ENCODE assay signal across 1 cellular context in the genomic region with DNA sequence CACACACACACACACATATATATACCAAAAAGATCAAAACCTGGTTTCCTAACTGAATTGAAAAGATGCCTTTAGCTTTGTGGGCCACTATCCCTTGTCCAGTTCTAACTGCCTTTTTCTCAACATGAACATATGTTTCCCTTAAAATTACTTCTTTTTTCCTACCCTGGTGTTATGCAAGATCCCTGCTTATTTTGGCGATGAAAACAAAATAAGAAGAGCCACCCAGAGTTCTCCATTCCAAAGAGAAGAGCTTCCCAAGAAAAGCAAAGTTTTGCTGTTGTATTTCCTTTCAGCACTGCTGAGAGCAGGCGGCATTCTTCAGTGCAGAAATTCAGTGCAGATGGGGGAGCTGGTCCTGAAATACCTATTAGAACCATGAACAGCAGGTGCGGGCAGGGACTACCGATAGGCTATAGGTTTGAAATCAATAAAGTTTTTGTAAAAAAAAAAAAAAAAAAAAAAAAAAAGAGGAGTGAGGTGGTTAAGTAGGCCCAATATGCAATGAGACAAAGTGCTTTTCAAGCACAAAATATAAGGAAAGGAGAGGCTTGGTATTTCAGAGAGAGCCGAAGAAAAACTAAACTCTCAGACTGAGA.
TF ChIP-seq lines count a peak whose summit lies in the region.

No MANE protein-coding gene starts in this region.

TF ChIP-seq in HepG2, 621 proteins besides CTCF, POLR2A, EP300 and RAD21 (continued from another document):
- TF ChIP-seq, protein P1, sequence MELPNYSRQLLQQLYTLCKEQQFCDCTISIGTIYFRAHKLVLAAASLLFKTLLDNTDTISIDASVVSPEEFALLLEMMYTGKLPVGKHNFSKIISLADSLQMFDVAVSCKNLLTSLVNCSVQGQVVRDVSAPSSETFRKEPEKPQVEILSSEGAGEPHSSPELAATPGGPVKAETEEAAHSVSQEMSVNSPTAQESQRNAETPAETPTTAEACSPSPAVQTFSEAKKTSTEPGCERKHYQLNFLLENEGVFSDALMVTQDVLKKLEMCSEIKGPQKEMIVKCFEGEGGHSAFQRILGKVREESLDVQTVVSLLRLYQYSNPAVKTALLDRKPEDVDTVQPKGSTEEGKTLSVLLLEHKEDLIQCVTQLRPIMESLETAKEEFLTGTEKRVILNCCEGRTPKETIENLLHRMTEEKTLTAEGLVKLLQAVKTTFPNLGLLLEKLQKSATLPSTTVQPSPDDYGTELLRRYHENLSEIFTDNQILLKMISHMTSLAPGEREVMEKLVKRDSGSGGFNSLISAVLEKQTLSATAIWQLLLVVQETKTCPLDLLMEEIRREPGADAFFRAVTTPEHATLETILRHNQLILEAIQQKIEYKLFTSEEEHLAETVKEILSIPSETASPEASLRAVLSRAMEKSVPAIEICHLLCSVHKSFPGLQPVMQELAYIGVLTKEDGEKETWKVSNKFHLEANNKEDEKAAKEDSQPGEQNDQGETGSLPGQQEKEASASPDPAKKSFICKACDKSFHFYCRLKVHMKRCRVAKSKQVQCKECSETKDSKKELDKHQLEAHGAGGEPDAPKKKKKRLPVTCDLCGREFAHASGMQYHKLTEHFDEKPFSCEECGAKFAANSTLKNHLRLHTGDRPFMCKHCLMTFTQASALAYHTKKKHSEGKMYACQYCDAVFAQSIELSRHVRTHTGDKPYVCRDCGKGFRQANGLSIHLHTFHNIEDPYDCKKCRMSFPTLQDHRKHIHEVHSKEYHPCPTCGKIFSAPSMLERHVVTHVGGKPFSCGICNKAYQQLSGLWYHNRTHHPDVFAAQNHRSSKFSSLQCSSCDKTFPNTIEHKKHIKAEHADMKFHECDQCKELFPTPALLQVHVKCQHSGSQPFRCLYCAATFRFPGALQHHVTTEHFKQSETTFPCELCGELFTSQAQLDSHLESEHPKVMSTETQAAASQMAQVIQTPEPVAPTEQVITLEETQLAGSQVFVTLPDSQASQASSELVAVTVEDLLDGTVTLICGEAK (IDR thresholded peaks at IDR 0.05), result peak; percentile 95
- TF ChIP-seq, protein P1 (CRISPR knock-in tag; IDR thresholded peaks at IDR 0.05), result peak; percentile 91
- TF ChIP-seq, protein P2, sequence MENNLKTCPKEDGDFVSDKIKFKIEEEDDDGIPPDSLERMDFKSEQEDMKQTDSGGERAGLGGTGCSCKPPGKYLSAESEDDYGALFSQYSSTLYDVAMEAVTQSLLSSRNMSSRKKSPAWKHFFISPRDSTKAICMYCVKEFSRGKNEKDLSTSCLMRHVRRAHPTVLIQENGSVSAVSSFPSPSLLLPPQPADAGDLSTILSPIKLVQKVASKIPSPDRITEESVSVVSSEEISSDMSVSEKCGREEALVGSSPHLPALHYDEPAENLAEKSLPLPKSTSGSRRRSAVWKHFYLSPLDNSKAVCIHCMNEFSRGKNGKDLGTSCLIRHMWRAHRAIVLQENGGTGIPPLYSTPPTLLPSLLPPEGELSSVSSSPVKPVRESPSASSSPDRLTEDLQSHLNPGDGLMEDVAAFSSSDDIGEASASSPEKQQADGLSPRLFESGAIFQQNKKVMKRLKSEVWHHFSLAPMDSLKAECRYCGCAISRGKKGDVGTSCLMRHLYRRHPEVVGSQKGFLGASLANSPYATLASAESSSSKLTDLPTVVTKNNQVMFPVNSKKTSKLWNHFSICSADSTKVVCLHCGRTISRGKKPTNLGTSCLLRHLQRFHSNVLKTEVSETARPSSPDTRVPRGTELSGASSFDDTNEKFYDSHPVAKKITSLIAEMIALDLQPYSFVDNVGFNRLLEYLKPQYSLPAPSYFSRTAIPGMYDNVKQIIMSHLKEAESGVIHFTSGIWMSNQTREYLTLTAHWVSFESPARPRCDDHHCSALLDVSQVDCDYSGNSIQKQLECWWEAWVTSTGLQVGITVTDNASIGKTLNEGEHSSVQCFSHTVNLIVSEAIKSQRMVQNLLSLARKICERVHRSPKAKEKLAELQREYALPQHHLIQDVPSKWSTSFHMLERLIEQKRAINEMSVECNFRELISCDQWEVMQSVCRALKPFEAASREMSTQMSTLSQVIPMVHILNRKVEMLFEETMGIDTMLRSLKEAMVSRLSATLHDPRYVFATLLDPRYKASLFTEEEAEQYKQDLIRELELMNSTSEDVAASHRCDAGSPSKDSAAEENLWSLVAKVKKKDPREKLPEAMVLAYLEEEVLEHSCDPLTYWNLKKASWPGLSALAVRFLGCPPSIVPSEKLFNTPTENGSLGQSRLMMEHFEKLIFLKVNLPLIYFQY (CRISPR knock-in tag; IDR thresholded peaks at IDR 0.05; ENCODE audit: borderline replicate concordance), result no peak
